In genomic region chr11:34426766-34427170, GRCh38 we compare ENCODE assay signal across 15 cellular contexts. TPM values are rescaled to one million over a fixed set of nuclear protein-coding genes. Genes with fewer than 3 reads are reported as not detected.
A peak's percentile ranks its signal among the peaks of the same experiment; 100 is the strongest.
DNase-seq lines count a peak whose midpoint lies in the region; ATAC-seq and TF ChIP-seq lines count a peak whose summit lies in the region.
"Had no signal": no experiment of that assay in that cellular context is flagged by ENCODE, and none has a peak within 500 bp of the region (broad histone marks: within the 10 kb centered on the region; RNA-seq: fewer than 3 reads in every experiment).

No MANE protein-coding gene starts in this region.

- 27 to 60% (median 46%) methylated on average over 3 of the region's 3 CpGs for WGBS in spleen, 5 donors

- intact Hi-C loops in left cardiac atrium (cut with DNase I) = no loop called here
- intact Hi-C loops in spleen (cut with DNase I; ENCODE audit: low total_unique reads) = no loop called here

- H3K36me3 ChIP-seq in spleen = no peaks in the 10 kb centered on the region

- no peak overlapping the region for H3K4me3 ChIP-seq in spleen

- peaks cover 0 to 4% (median 0%) of the 10 kb centered on the region in 7 donors for H3K27me3 ChIP-seq in spleen (replicated peaks in 1 of 7)

- H3K27ac ChIP-seq in spleen = peak overlapping the region in 6 of 8 donors; percentile 42 to 85 (median 70)

- DNase-seq in GM03348 (ENCODE audit: low spot score) (peak; percentile 76), SK-N-DZ (ENCODE audit: low spot score) (peak; percentile 30), left cardiac atrium (no peak), spleen (no peak), occipital lobe (lab: John Stamatoyannopoulos, UW) (no peak), omental fat pad (ENCODE audit: low spot score) (no peak)
- DNase-seq: activated CD4-positive, alpha-beta T cell treated with anti-CD3 and anti-CD28 coated beads, Interleukin-2, amount 10 ng/mL, durations not matched to agents 24 days and 14 days; central memory CD4-positive, alpha-beta T cell; DND-41; kidney; stimulated activated CD4-positive, alpha-beta T cell treated with anti-CD3 and anti-CD28 coated beads, Interleukin-2, amount 100 ng/mL, for 24 hours; stimulated activated naive B cell treated with anti-CD40 and anti-IgM and Interleukin-4, amounts not matched to agents 10 μg/mL and 1 μg/mL and 100 μg/mL, for 72 hours; T-cell had no signal

- ATAC-seq in left cardiac atrium (peak; percentile 38 to 42), GM18870 (IDR thresholded peaks at IDR 0.05; ENCODE audit: unreplicated experiment) (no peak), omental fat pad (ENCODE audit: low FRiP score) (no peak), GM21447 (IDR thresholded peaks at IDR 0.05; ENCODE audit: unreplicated experiment) (no peak)
- ATAC-seq: stimulated activated naive B cell treated with anti-CD40 and anti-IgM and Interleukin-4, amounts not matched to agents 10 μg/mL and 1 μg/mL and 100 μg/mL, for 72 hours; T-cell had no signal

- no peak for TF ChIP-seq POLR2A in spleen (IDR thresholded peaks at IDR 0.05)

- TF ChIP-seq CTCF in spleen (IDR thresholded peaks at IDR 0.05 in 8 of 11, conservative IDR thresholded peaks at IDR 0.05 in 3 of 11) (no peak), omental fat pad (IDR thresholded peaks at IDR 0.05) (no peak)

- H3K4me1 ChIP-seq in spleen = peaks cover 0 to 51% (median 10%) of the 10 kb centered on the region in 6 donors

- H3K9me3 ChIP-seq in spleen = no peaks in the 10 kb centered on the region

RNA-seq across cellular contexts. Expression of gene CAT, which starts 12.0 kb away (rescaled TPM):
- 27.7 and 29.9 TPM in 2 replicates for polyA plus RNA-seq in SK-N-DZ (2014; cell fraction: cytosol; rRNA removed)
- 29.5 and 36.5 TPM in 2 replicates for polyA plus RNA-seq in SK-N-DZ (2014; cell fraction: nucleus; rRNA removed)
- total RNA-seq in left cardiac atrium (100 to 1,000 TPM in 1 of 2 donors, 10 to 100 TPM in 1; 98.1 to 117 TPM), spleen (100 to 1,000 TPM in 5 of 7 donors, 10 to 100 TPM in 2; 93.4 to 149 (median 126) TPM), occipital lobe (63.3 TPM), omental fat pad (100 to 1,000 TPM; 228 to 429 (median 293) TPM)
- polyA plus RNA-seq in spleen = 10 to 100 TPM; 55.2 to 74.2 (median 64.5) TPM

Comparison
In these comparisons a context has a peak if more than half of its experiments do, and no peak if none do; other contexts are left out.
1. DNase-seq: peak in GM03348 (single experiment) and SK-N-DZ (single experiment); none in left cardiac atrium (single experiment), spleen (single experiment), occipital lobe (single experiment) and omental fat pad (single experiment).
2. ATAC-seq: peak in left cardiac atrium (2 of 2); none in GM18870 (single experiment), omental fat pad (single experiment) and GM21447 (single experiment).